ENCODE assay signal across 15 cellular contexts in the genomic region with DNA sequence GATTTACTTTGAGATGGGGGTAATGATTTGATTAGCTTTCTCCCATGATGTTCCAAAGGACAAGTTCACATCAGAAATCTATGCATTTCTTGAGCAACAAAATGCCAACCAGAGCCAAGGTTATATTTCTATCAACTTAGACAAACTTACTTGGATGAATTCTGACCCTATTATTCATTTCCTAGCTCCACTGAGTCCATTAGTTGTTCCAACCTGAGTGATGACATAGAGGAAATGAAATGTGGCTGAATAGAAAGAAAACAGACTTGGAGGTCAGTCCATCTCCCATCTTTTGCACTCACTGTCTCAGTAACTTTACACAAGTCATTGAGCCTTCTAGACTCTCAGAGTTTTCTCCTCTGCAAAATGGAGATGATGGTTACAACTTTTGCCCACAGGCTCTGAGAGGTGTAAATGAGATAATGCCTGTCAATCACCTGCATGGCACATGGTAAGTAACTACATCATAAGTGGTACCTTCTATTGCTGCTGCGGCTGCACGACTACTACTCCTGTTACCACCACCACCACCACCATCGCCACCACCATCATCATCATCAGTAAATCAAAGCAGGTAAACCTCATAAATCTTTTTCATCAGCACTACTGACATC.
DNase-seq lines count a peak whose midpoint lies in the region; ATAC-seq and TF ChIP-seq lines count a peak whose summit lies in the region.
"Had no signal": no experiment of that assay in that cellular context is flagged by ENCODE, and none has a peak within 500 bp of the region (broad histone marks: within the 10 kb centered on the region; RNA-seq: fewer than 3 reads in every experiment).

No MANE protein-coding gene starts in this region.

- no peak for TF ChIP-seq CTCF in MCF 10A (IDR thresholded peaks at IDR 0.05; ENCODE audit: unreplicated experiment)
- TF ChIP-seq CTCF in breast epithelium (IDR thresholded peaks at IDR 0.05): no peak
- TF ChIP-seq CTCF in fibroblast of pulmonary artery (IDR thresholded peaks at IDR 0.05; ENCODE audit: low read length, missing control alignments): no peak

- H3K27me3 Mint-ChIP-seq in MCF 10A (ENCODE audit: insufficient read depth, unreplicated experiment): no peaks in the 10 kb centered on the region
- no peaks in the 10 kb centered on the region for H3K27me3 Mint-ChIP-seq in activated T-helper 2 cell treated with anti-CD3 and anti-CD28 coated beads, Interferon-gamma antibody, Interleukin-2, Interleukin-4, amounts not matched to agents 10 μg/mL and 5 μg/mL and 100 μg/mL, durations not matched to agents 14 hours and 24 hours and 36 hours (ENCODE audit: low read depth)
- peaks cover 0 to 7% of the 10 kb centered on the region in 2 donors for H3K27me3 Mint-ChIP-seq in stimulated activated naive B cell treated with anti-CD40 and anti-IgM and Interleukin-4, amounts not matched to agents 10 μg/mL and 1 μg/mL and 100 μg/mL, for 72 hours

- H3K27ac Mint-ChIP-seq in MCF 10A (ENCODE audit: low read depth, unreplicated experiment): peak overlapping the region; percentile 65
- peak overlapping the region; percentile 83 for H3K27ac Mint-ChIP-seq in activated T-helper 2 cell treated with anti-CD3 and anti-CD28 coated beads, Interferon-gamma antibody, Interleukin-2, Interleukin-4, amounts not matched to agents 10 μg/mL and 5 μg/mL and 100 μg/mL, durations not matched to agents 14 hours and 24 hours and 36 hours
- H3K27ac Mint-ChIP-seq in stimulated activated naive B cell treated with anti-CD40 and anti-IgM and Interleukin-4, amounts not matched to agents 10 μg/mL and 1 μg/mL and 100 μg/mL, for 72 hours: no peak overlapping the region

- no peaks in the 10 kb centered on the region for H3K9me3 Mint-ChIP-seq in MCF 10A (ENCODE audit: unreplicated experiment)
- H3K9me3 Mint-ChIP-seq in activated T-helper 2 cell treated with anti-CD3 and anti-CD28 coated beads, Interferon-gamma antibody, Interleukin-2, Interleukin-4, amounts not matched to agents 10 μg/mL and 5 μg/mL and 100 μg/mL, durations not matched to agents 14 hours and 24 hours and 36 hours: peaks cover 8% of the 10 kb centered on the region
- H3K9me3 Mint-ChIP-seq in stimulated activated naive B cell treated with anti-CD40 and anti-IgM and Interleukin-4, amounts not matched to agents 10 μg/mL and 1 μg/mL and 100 μg/mL, for 72 hours: no peaks in the 10 kb centered on the region
- H3K9me3 Mint-ChIP-seq: central memory CD8-positive, alpha-beta T cell had no signal

- BruUV-seq in MCF 10A (replicated peaks; lab: Mats Ljungman, UMichigan): no TSS peak

- no peaks in the 10 kb centered on the region for H3K36me3 ChIP-seq in breast epithelium
- H3K36me3 ChIP-seq: WERI-Rb-1 had no signal

- H3K36me3 Mint-ChIP-seq in MCF 10A (ENCODE audit: insufficient read depth, unreplicated experiment): peaks cover 53% of the 10 kb centered on the region
- H3K36me3 Mint-ChIP-seq in activated T-helper 2 cell treated with anti-CD3 and anti-CD28 coated beads, Interferon-gamma antibody, Interleukin-2, Interleukin-4, amounts not matched to agents 10 μg/mL and 5 μg/mL and 100 μg/mL, durations not matched to agents 14 hours and 24 hours and 36 hours (ENCODE audit: low read depth): peaks cover 60% of the 10 kb centered on the region
- no peaks in the 10 kb centered on the region for H3K36me3 Mint-ChIP-seq in stimulated activated naive B cell treated with anti-CD40 and anti-IgM and Interleukin-4, amounts not matched to agents 10 μg/mL and 1 μg/mL and 100 μg/mL, for 72 hours

- CTCF ChIA-PET in MCF 10A (lab: Yijun Ruan, JAX): interaction anchor here (0.6 to 8.2 kb wide), 22 partner anchors 11 to 239 kb away, joined by 3 to 68 read pairs (median 10); a partner anchor contains a TSS

- H3K9me3 ChIP-seq in breast epithelium: no peaks in the 10 kb centered on the region

- TF ChIP-seq POLR2A in breast epithelium (IDR thresholded peaks at IDR 0.05): no peak

- H3K4me1 Mint-ChIP-seq in MCF 10A (ENCODE audit: insufficient read depth, unreplicated experiment): peaks cover 62% of the 10 kb centered on the region
- peaks cover 77% of the 10 kb centered on the region for H3K4me1 Mint-ChIP-seq in activated T-helper 2 cell treated with anti-CD3 and anti-CD28 coated beads, Interferon-gamma antibody, Interleukin-2, Interleukin-4, amounts not matched to agents 10 μg/mL and 5 μg/mL and 100 μg/mL, durations not matched to agents 14 hours and 24 hours and 36 hours (ENCODE audit: low read depth)
- H3K4me1 Mint-ChIP-seq in stimulated activated naive B cell treated with anti-CD40 and anti-IgM and Interleukin-4, amounts not matched to agents 10 μg/mL and 1 μg/mL and 100 μg/mL, for 72 hours: no peaks in the 10 kb centered on the region

- intact Hi-C loops in MCF 10A (cut with micrococcal nuclease): no loop called here
- intact Hi-C loops in breast epithelium (cut with DNase I; ENCODE audit: low total_unique reads): no loop called here
- intact Hi-C loops in activated T-helper 2 cell treated with anti-CD3 and anti-CD28 coated beads, Interferon-gamma antibody, Interleukin-2, Interleukin-4, amounts not matched to agents 10 μg/mL and 5 μg/mL and 100 μg/mL, durations not matched to agents 14 hours and 24 hours and 36 hours (cut with micrococcal nuclease): no loop called here

- peak; percentile 53 for DNase-seq in MCF 10A (ENCODE audit: unreplicated experiment)
- no peak for DNase-seq in breast epithelium (ENCODE audit: low spot score in 2 of 2)
- no peak for DNase-seq in activated T-helper 2 cell treated with anti-CD3 and anti-CD28 coated beads, Interferon-gamma antibody, Interleukin-2, Interleukin-4, amounts not matched to agents 10 μg/mL and 5 μg/mL and 100 μg/mL, durations not matched to agents 14 hours and 24 hours and 36 hours (ENCODE audit: low spot score)
- peak; percentile 79 for DNase-seq in fibroblast of pulmonary artery (ENCODE audit: low read depth)
- DNase-seq in stimulated activated naive B cell treated with anti-CD40 and anti-IgM and Interleukin-4, amounts not matched to agents 10 μg/mL and 1 μg/mL and 100 μg/mL, for 72 hours: no peak
- no peak for DNase-seq in NCI-H1105 (lab: John Stamatoyannopoulos, UW)
- DNase-seq: activated naive CD4-positive, alpha-beta T cell treated with anti-CD3 and anti-CD28 coated beads, Interleukin-2, amount 50 U/mL, for 16 hours; erythroblast; midbrain; NCI-H2171 treated with DMSO at 0.1 percent for 48 hours; nucleus accumbens had no signal

- H3K4me1 ChIP-seq in breast epithelium: no peaks in the 10 kb centered on the region

- H3K4me3 Mint-ChIP-seq in MCF 10A (ENCODE audit: unreplicated experiment): no peak overlapping the region
- H3K4me3 Mint-ChIP-seq in activated T-helper 2 cell treated with anti-CD3 and anti-CD28 coated beads, Interferon-gamma antibody, Interleukin-2, Interleukin-4, amounts not matched to agents 10 μg/mL and 5 μg/mL and 100 μg/mL, durations not matched to agents 14 hours and 24 hours and 36 hours (ENCODE audit: low read depth): peak overlapping the region; percentile 9
- no peak overlapping the region for H3K4me3 Mint-ChIP-seq in stimulated activated naive B cell treated with anti-CD40 and anti-IgM and Interleukin-4, amounts not matched to agents 10 μg/mL and 1 μg/mL and 100 μg/mL, for 72 hours
- H3K4me3 Mint-ChIP-seq: central memory CD8-positive, alpha-beta T cell had no signal

- no peak overlapping the region for H3K27ac ChIP-seq in breast epithelium
- H3K27ac ChIP-seq: WERI-Rb-1 had no signal

- H3K27me3 ChIP-seq in breast epithelium: no peaks in the 10 kb centered on the region

- POLR2A ChIA-PET in MCF 10A (lab: Yijun Ruan, JAX): interaction anchor here (1.0 to 30.6 kb wide), 17 partner anchors 11 to 1114 kb away, joined by 3 to 881 read pairs (median 16); a partner anchor contains a TSS

- no peak overlapping the region for H3K4me3 ChIP-seq in breast epithelium
- H3K4me3 ChIP-seq in fibroblast of pulmonary artery (replicated peaks; ENCODE audit: low read depth, low read length): no peak overlapping the region

- ATAC-seq in stimulated activated naive B cell treated with anti-CD40 and anti-IgM and Interleukin-4, amounts not matched to agents 10 μg/mL and 1 μg/mL and 100 μg/mL, for 72 hours (replicated peaks): no peak
- ATAC-seq in GM19351 (IDR thresholded peaks at IDR 0.05; ENCODE audit: unreplicated experiment): no peak
- ATAC-seq in HG02798 (IDR thresholded peaks at IDR 0.05; ENCODE audit: poor library complexity, unreplicated experiment): no peak

Comparison
In these comparisons a context has a peak if more than half of its experiments do, and no peak if none do; other contexts are left out.
1. DNase-seq: peak in MCF 10A (single experiment) and fibroblast of pulmonary artery (single experiment); none in breast epithelium (0 of 2), activated T-helper 2 cell treated with anti-CD3 and anti-CD28 coated beads, Interferon-gamma antibody, Interleukin-2, Interleukin-4, amounts not matched to agents 10 μg/mL and 5 μg/mL and 100 μg/mL, durations not matched to agents 14 hours and 24 hours and 36 hours (single experiment), stimulated activated naive B cell treated with anti-CD40 and anti-IgM and Interleukin-4, amounts not matched to agents 10 μg/mL and 1 μg/mL and 100 μg/mL, for 72 hours (single experiment) and NCI-H1105 (single experiment).